7 cellular contexts compared by ENCODE assay signal in the genomic region with DNA sequence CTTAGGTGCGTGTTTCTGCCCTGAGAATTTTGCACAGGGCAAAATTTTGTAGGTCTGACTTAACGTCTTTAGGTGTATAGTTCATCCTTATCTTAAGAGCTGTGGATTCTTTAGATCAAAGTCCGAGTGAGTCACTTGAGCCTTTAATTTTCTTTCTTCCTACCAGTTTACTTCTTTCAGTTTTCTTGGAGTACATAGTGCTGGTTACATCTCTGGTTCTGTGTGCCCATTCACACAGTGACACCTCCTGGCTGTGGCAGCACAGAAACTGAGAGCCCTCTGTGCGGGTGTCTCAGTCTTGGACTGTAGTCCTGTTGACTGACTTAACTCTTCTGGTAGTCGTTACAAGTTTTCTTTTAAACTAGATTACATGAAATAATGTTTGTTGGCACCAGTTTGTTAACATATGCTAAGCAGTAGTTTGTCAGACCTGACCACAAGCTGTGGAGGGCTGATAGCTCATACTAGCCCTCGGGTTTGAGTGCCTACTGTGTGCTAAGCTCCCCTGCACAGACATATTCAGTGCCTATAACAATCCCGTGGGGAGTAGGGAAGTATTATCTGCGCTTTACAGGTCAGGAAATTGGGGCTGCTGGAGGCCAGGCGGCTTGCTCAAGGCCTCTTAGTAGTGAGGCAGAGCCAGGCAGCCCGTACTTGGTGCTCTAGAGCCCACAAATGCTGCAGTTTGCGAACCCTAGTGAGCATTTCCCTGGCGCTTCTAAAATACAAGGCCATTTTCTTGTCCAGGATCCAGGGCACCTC. TPM values are rescaled to one million over a fixed set of nuclear protein-coding genes. Genes with fewer than 3 reads are reported as not detected.
DNase-seq lines count a peak whose midpoint lies in the region; TF ChIP-seq lines count a peak whose summit lies in the region.

No MANE protein-coding gene starts in this region.

- H3K36me3 ChIP-seq in Karpas-422 (ENCODE audit: insufficient read depth, low read length), result peaks cover 16% of the 10 kb centered on the region; the same call in 1 of the 2 replicates
- H3K36me3 ChIP-seq in effector memory CD4-positive, alpha-beta T cell (ENCODE audit: control insufficient read depth, insufficient read depth, low read length), result no peaks in the 10 kb centered on the region
- H3K36me3 ChIP-seq in muscle layer of colon (ENCODE audit: insufficient read depth, low read length), result no peaks in the 10 kb centered on the region
- no peaks in the 10 kb centered on the region for H3K36me3 ChIP-seq in thymus (ENCODE audit: control insufficient read depth, insufficient read depth)

- peaks cover 56% of the 10 kb centered on the region for H4K20me1 ChIP-seq in Karpas-422 (ENCODE audit: insufficient read depth, low read depth, low read length)

- peak; percentile 32 for TF ChIP-seq CTCF in GM13976 (IDR thresholded peaks at IDR 0.05; ENCODE audit: borderline replicate concordance, control extremely low read depth, extremely low read depth, insufficient read depth, missing control alignments)

- H3K9ac ChIP-seq in Karpas-422 (ENCODE audit: low read length), result peak overlapping the region; percentile 91
- peak overlapping the region; percentile 67 for H3K9ac ChIP-seq in muscle layer of colon (ENCODE audit: low read length)

- in situ Hi-C loops in GM13976 (cut with MboI; ENCODE audit: low sequenced_read_pairs, unreplicated experiment), result no loop called here

- no peak for DNase-seq in GM13976 (ENCODE audit: low spot score)
- DNase-seq in Karpas-422, result peak; percentile 75
- peak; percentile 50 to 66 for DNase-seq in activated CD4-positive, alpha-beta T cell treated with anti-CD3 and anti-CD28 coated beads for 4 hours
- DNase-seq in effector memory CD4-positive, alpha-beta T cell, result peak in 1 of 3 donors; percentile 21
- DNase-seq in SK-N-DZ (ENCODE audit: low spot score), result no peak

- no peak overlapping the region for H2AFZ ChIP-seq in Karpas-422 (ENCODE audit: low read length)

- H3K9me3 ChIP-seq in Karpas-422 (ENCODE audit: low read length), result no peaks in the 10 kb centered on the region
- H3K9me3 ChIP-seq in effector memory CD4-positive, alpha-beta T cell (ENCODE audit: control insufficient read depth, low read length), result no peaks in the 10 kb centered on the region
- H3K9me3 ChIP-seq in muscle layer of colon (ENCODE audit: low read length), result no peaks in the 10 kb centered on the region
- no peaks in the 10 kb centered on the region for H3K9me3 ChIP-seq in thymus (ENCODE audit: control insufficient read depth)

- H3K9me2 ChIP-seq in Karpas-422 (replicated peaks; ENCODE audit: insufficient read depth, low read length), result no peaks in the 10 kb centered on the region

- H3K79me2 ChIP-seq in Karpas-422 (ENCODE audit: low read length), result peaks cover 69% of the 10 kb centered on the region

- H3K27ac ChIP-seq in Karpas-422 (ENCODE audit: low read length) (peak overlapping the region; percentile 57), muscle layer of colon (ENCODE audit: low read depth, low read length) (peak overlapping the region; percentile 84), thymus (ENCODE audit: low read depth) (peak overlapping the region; percentile 65)
- H3K27ac ChIP-seq in effector memory CD4-positive, alpha-beta T cell (ENCODE audit: insufficient read depth, low read length, poor library complexity, severe bottlenecking), result peak overlapping the region; percentile 75

- peak overlapping the region; percentile 89 for H3K4me3 ChIP-seq in Karpas-422 (ENCODE audit: low read length)
- H3K4me3 ChIP-seq in effector memory CD4-positive, alpha-beta T cell (ENCODE audit: insufficient read depth, low read depth, low read length, poor library complexity, severe bottlenecking), result peak overlapping the region; percentile 91
- peak overlapping the region; percentile 58 to 79 for H3K4me3 ChIP-seq in muscle layer of colon (ENCODE audit: low read depth in 1 of 2, low read length in 2 of 2)
- H3K4me3 ChIP-seq in thymus (ENCODE audit: low read length), result peak overlapping the region; percentile 95

- H3K27me3 ChIP-seq in Karpas-422 (ENCODE audit: low read length) (no peaks in the 10 kb centered on the region), muscle layer of colon (ENCODE audit: control insufficient read depth in 1 of 2, insufficient read depth in 2 of 2, low read length in 2 of 2) (no peaks in the 10 kb centered on the region), thymus (ENCODE audit: control insufficient read depth, insufficient read depth) (no peaks in the 10 kb centered on the region)
- H3K27me3 ChIP-seq in effector memory CD4-positive, alpha-beta T cell (replicated peaks; ENCODE audit: control insufficient read depth, insufficient read depth, low read length, poor library complexity, severe bottlenecking), result no peaks in the 10 kb centered on the region

- WGBS in thymus, result 42% methylated on average over 12 of the region's 12 CpGs

- peak overlapping the region; percentile 95 for H3K4me2 ChIP-seq in Karpas-422 (ENCODE audit: low read depth, low read length, poor library complexity, severe bottlenecking)

- H3K4me1 ChIP-seq in Karpas-422 (ENCODE audit: low read length) (peaks cover 42% of the 10 kb centered on the region), muscle layer of colon (ENCODE audit: insufficient read depth, low read length) (peaks cover 32% of the 10 kb centered on the region), thymus (ENCODE audit: control insufficient read depth, insufficient read depth, low read length) (peaks cover 24% of the 10 kb centered on the region)
- peaks cover 50% of the 10 kb centered on the region for H3K4me1 ChIP-seq in effector memory CD4-positive, alpha-beta T cell (ENCODE audit: control insufficient read depth, insufficient read depth, low read length, poor library complexity, severe bottlenecking)

RNA-seq across cellular contexts. Expression of a gene that starts 1.6 kb away (rescaled TPM):
- 38.4 and 63.4 TPM in 2 replicates for total RNA-seq in Karpas-422 (2014; rRNA removed; shearing (Covaris generic); ENCODE audit: low replicate concordance)
- polyA plus RNA-seq in thymus, result 20.9 TPM
- polyA plus RNA-seq in SK-N-DZ (2014; cell fraction: cytosol; rRNA removed), result 33.1 and 45.6 TPM in 2 replicates
- polyA plus RNA-seq in SK-N-DZ (2014; cell fraction: nucleus; rRNA removed), result 20.2 and 20.6 TPM in 2 replicates

Comparison
In these comparisons a context has a peak if more than half of its experiments do, and no peak if none do; other contexts are left out.
1. DNase-seq: peak in Karpas-422 (single experiment) and activated CD4-positive, alpha-beta T cell treated with anti-CD3 and anti-CD28 coated beads for 4 hours (2 of 2); none in GM13976 (single experiment) and SK-N-DZ (single experiment).
2. Peak in every context shown above with its lines, with median percentiles within 50 percentile points of each other: H3K27ac ChIP-seq and H3K4me3 ChIP-seq.